1 cellular context compared by ENCODE assay signal in the genomic region with DNA sequence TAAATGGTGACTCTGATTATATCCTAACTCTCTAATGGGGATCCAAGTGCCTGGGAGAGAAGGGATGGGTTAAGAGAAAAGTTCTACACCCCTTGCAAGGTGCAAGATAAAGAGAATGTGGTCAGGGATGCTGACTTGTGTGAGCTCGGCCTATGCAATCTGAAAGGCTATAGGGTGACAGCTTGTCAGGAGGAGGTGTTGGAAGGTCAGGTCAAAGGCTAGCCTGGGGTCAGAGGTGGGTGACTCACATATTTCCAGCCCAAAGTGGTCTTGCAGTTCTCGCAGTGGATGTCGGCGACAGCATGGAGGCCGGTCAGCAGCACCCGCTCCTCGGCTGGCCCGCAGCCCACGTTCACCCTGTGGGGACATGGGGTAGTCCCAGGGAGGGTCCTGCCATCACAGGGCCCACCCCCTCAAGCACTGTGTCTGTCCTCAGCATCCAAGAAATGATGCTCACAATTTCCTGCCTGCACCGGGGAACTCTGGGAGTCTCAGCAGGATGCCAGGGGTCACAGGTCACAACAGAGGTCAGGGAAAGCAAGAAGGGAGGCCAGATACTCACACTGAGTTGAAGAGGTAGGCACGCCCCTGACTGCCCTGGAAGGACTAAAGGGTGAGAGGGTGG.
TF ChIP-seq lines count a peak whose summit lies in the region.

No MANE protein-coding gene starts in this region.

TF ChIP-seq in HepG2, 621 proteins besides CTCF, POLR2A, EP300 and RAD21:
- TF ChIP-seq NR2F1 (CRISPR knock-in tag; IDR thresholded peaks at IDR 0.05) (0 out of 4 replicates have a peak, but pooled peaks of 1 of the 2 experiments have one; percentile 20), ZNF7 (CRISPR knock-in tag; IDR thresholded peaks at IDR 0.05) (no peak), GFI1 (CRISPR knock-in tag; IDR thresholded peaks at IDR 0.05; ENCODE audit: borderline replicate concordance) (no peak), POLR2G (IDR thresholded peaks at IDR 0.05; ENCODE audit: low read depth, low read length) (no peak), NR2C2 (CRISPR knock-in tag; IDR thresholded peaks at IDR 0.05; ENCODE audit: borderline replicate concordance) (peak; percentile 82), ZNF773 (CRISPR knock-in tag; IDR thresholded peaks at IDR 0.05; ENCODE audit: borderline replicate concordance) (no peak), HDAC1 (CRISPR knock-in tag; IDR thresholded peaks at IDR 0.05) (0 out of 2 replicates have a peak, but pooled peaks have one; percentile 21), RXRA (CRISPR knock-in tag; IDR thresholded peaks at IDR 0.05) (no peak), CREB1 (IDR thresholded peaks at IDR 0.05) (no peak), CREB1 (CRISPR knock-in tag; IDR thresholded peaks at IDR 0.05) (no peak), SP140L (CRISPR knock-in tag; IDR thresholded peaks at IDR 0.05; ENCODE audit: borderline replicate concordance) (no peak), ZNF143 (CRISPR knock-in tag; IDR thresholded peaks at IDR 0.05) (peak; percentile 51; the same call in 1 of the 2 replicates), FOSL2 (CRISPR knock-in tag; IDR thresholded peaks at IDR 0.05) (peak; percentile 33; the same call in 1 of the 2 replicates), KLF16 (CRISPR knock-in tag; IDR thresholded peaks at IDR 0.05) (no peak), ZBTB20 (CRISPR knock-in tag; IDR thresholded peaks at IDR 0.05; ENCODE audit: borderline replicate concordance, low read depth) (no peak), RARA (CRISPR knock-in tag; IDR thresholded peaks at IDR 0.05) (0 out of 2 replicates have a peak, but pooled peaks have one; percentile 29), KLF15 (CRISPR knock-in tag; IDR thresholded peaks at IDR 0.05; ENCODE audit: borderline replicate concordance) (no peak), HNF4A (CRISPR knock-in tag; IDR thresholded peaks at IDR 0.05) (no peak), ZC3H13 (CRISPR knock-in tag; IDR thresholded peaks at IDR 0.05) (0 out of 2 replicates have a peak, but pooled peaks have one; percentile 41), KDM4B (CRISPR knock-in tag; IDR thresholded peaks at IDR 0.05) (no peak), NR2F2 (IDR thresholded peaks at IDR 0.05; ENCODE audit: borderline replicate concordance, low read depth) (peak; percentile 79; the same call in 1 of the 2 replicates), ZSCAN21 (CRISPR knock-in tag; IDR thresholded peaks at IDR 0.05; ENCODE audit: borderline replicate concordance) (peak; percentile 64; the same call in 1 of the 2 replicates), NR2F6 (IDR thresholded peaks at IDR 0.05) (peak; percentile 75), NR2F6 (CRISPR knock-in tag; IDR thresholded peaks at IDR 0.05) (0 out of 2 replicates have a peak, but pooled peaks have one; percentile 3), NFE2 (CRISPR knock-in tag; IDR thresholded peaks at IDR 0.05) (no peak), ZFP36L2 (CRISPR knock-in tag; IDR thresholded peaks at IDR 0.05) (no peak), ZNF660 (CRISPR knock-in tag; IDR thresholded peaks at IDR 0.05; ENCODE audit: borderline replicate concordance, low read depth) (no peak)
- TF ChIP-seq, protein P1, sequence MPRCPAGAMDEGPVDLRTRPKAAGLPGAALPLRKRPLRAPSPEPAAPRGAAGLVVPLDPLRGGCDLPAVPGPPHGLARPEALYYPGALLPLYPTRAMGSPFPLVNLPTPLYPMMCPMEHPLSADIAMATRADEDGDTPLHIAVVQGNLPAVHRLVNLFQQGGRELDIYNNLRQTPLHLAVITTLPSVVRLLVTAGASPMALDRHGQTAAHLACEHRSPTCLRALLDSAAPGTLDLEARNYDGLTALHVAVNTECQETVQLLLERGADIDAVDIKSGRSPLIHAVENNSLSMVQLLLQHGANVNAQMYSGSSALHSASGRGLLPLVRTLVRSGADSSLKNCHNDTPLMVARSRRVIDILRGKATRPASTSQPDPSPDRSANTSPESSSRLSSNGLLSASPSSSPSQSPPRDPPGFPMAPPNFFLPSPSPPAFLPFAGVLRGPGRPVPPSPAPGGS (CRISPR knock-in tag; IDR thresholded peaks at IDR 0.05): no peak
- TF ChIP-seq, protein P2, sequence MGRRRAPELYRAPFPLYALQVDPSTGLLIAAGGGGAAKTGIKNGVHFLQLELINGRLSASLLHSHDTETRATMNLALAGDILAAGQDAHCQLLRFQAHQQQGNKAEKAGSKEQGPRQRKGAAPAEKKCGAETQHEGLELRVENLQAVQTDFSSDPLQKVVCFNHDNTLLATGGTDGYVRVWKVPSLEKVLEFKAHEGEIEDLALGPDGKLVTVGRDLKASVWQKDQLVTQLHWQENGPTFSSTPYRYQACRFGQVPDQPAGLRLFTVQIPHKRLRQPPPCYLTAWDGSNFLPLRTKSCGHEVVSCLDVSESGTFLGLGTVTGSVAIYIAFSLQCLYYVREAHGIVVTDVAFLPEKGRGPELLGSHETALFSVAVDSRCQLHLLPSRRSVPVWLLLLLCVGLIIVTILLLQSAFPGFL (CRISPR knock-in tag; IDR thresholded peaks at IDR 0.05): no peak
- TF ChIP-seq, protein P3, sequence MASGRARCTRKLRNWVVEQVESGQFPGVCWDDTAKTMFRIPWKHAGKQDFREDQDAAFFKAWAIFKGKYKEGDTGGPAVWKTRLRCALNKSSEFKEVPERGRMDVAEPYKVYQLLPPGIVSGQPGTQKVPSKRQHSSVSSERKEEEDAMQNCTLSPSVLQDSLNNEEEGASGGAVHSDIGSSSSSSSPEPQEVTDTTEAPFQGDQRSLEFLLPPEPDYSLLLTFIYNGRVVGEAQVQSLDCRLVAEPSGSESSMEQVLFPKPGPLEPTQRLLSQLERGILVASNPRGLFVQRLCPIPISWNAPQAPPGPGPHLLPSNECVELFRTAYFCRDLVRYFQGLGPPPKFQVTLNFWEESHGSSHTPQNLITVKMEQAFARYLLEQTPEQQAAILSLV (CRISPR knock-in tag; IDR thresholded peaks at IDR 0.05; ENCODE audit: borderline replicate concordance): no peak
- TF ChIP-seq, protein P4, sequence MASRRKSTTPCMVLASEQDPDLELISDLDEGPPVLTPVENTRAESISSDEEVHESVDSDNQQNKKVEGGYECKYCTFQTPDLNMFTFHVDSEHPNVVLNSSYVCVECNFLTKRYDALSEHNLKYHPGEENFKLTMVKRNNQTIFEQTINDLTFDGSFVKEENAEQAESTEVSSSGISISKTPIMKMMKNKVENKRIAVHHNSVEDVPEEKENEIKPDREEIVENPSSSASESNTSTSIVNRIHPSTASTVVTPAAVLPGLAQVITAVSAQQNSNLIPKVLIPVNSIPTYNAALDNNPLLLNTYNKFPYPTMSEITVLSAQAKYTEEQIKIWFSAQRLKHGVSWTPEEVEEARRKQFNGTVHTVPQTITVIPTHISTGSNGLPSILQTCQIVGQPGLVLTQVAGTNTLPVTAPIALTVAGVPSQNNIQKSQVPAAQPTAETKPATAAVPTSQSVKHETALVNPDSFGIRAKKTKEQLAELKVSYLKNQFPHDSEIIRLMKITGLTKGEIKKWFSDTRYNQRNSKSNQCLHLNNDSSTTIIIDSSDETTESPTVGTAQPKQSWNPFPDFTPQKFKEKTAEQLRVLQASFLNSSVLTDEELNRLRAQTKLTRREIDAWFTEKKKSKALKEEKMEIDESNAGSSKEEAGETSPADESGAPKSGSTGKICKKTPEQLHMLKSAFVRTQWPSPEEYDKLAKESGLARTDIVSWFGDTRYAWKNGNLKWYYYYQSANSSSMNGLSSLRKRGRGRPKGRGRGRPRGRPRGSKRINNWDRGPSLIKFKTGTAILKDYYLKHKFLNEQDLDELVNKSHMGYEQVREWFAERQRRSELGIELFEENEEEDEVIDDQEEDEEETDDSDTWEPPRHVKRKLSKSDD (CRISPR knock-in tag; IDR thresholded peaks at IDR 0.05; ENCODE audit: low read depth): 0 out of 2 replicates have a peak, but pooled peaks have one; percentile 22
- TF ChIP-seq, protein P5, sequence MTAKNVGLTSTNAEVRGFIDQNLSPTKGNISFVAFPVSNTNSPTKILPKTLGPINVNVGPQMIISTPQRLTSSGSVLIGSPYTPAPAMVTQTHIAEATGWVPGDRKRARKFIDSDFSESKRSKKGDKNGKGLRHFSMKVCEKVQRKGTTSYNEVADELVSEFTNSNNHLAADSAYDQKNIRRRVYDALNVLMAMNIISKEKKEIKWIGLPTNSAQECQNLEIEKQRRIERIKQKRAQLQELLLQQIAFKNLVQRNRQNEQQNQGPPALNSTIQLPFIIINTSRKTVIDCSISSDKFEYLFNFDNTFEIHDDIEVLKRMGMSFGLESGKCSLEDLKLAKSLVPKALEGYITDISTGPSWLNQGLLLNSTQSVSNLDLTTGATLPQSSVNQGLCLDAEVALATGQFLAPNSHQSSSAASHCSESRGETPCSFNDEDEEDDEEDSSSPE (CRISPR knock-in tag; IDR thresholded peaks at IDR 0.05): no peak
- TF ChIP-seq, protein P6, sequence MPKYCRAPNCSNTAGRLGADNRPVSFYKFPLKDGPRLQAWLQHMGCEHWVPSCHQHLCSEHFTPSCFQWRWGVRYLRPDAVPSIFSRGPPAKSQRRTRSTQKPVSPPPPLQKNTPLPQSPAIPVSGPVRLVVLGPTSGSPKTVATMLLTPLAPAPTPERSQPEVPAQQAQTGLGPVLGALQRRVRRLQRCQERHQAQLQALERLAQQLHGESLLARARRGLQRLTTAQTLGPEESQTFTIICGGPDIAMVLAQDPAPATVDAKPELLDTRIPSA (CRISPR knock-in tag; IDR thresholded peaks at IDR 0.05; ENCODE audit: borderline replicate concordance): no peak
- TF ChIP-seq, protein P7, sequence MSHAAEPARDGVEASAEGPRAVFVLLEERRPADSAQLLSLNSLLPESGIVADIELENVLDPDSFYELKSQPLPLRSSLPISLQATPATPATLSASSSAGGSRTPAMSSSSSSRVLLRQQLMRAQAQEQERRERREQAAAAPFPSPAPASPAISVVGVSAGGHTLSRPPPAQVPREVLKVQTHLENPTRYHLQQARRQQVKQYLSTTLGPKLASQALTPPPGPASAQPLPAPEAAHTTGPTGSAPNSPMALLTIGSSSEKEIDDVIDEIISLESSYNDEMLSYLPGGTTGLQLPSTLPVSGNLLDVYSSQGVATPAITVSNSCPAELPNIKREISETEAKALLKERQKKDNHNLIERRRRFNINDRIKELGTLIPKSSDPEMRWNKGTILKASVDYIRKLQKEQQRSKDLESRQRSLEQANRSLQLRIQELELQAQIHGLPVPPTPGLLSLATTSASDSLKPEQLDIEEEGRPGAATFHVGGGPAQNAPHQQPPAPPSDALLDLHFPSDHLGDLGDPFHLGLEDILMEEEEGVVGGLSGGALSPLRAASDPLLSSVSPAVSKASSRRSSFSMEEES (CRISPR knock-in tag; IDR thresholded peaks at IDR 0.05): no peak
- TF ChIP-seq, protein P8, sequence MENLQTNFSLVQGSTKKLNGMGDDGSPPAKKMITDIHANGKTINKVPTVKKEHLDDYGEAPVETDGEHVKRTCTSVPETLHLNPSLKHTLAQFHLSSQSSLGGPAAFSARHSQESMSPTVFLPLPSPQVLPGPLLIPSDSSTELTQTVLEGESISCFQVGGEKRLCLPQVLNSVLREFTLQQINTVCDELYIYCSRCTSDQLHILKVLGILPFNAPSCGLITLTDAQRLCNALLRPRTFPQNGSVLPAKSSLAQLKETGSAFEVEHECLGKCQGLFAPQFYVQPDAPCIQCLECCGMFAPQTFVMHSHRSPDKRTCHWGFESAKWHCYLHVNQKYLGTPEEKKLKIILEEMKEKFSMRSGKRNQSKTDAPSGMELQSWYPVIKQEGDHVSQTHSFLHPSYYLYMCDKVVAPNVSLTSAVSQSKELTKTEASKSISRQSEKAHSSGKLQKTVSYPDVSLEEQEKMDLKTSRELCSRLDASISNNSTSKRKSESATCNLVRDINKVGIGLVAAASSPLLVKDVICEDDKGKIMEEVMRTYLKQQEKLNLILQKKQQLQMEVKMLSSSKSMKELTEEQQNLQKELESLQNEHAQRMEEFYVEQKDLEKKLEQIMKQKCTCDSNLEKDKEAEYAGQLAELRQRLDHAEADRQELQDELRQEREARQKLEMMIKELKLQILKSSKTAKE (CRISPR knock-in tag; IDR thresholded peaks at IDR 0.05; ENCODE audit: borderline replicate concordance): peak; percentile 29; the same call in 1 of the 2 replicates
